Comparison of ENCODE assay signal across 13 cellular contexts in the genomic region with DNA sequence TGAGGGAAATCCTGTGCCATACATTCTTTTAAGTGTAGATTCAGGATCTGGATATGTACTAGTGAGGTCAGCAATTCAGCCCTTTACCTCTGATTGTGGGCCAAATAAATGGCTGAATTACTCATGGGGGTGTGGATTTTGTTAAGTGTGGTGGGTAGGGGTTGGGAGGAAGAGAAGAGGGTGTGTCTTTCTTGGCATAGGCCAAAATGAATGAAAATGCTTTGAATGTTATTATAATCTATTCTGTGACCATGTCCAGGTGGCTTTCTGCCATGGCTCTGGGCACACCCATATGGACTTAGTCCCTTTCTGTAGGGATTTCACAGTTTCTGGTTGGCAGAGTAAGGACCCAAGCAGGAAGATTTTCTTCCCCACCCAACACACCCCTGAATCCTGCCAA.
DNase-seq lines count a peak whose midpoint lies in the region; ATAC-seq and TF ChIP-seq lines count a peak whose summit lies in the region.
"Had no signal": no experiment of that assay in that cellular context is flagged by ENCODE, and none has a peak within 500 bp of the region (broad histone marks: within the 10 kb centered on the region; RNA-seq: fewer than 3 reads in every experiment).

No MANE protein-coding gene starts in this region.

- no peak overlapping the region for H3K4me3 ChIP-seq in PC-3 (ENCODE audit: low read length)
- no peak overlapping the region for H3K4me3 ChIP-seq in mucosa of rectum (ENCODE audit: low read length in 2 of 2)
- H3K4me3 ChIP-seq in endodermal cell (ENCODE audit: low read length), result no peak overlapping the region

- peaks cover 3% of the 10 kb centered on the region for H3K4me1 Mint-ChIP-seq in endodermal cell
- H3K4me1 Mint-ChIP-seq: activated CD4-positive, alpha-beta T cell treated with anti-CD3 and anti-CD28 coated beads, Interleukin-2, amount 10 ng/mL, durations not matched to agents 24 days and 14 days; activated naive CD8-positive, alpha-beta T cell treated with anti-CD3 and anti-CD28 coated beads, Interleukin-2, amount 10 ng/mL, durations not matched to agents 7 days and 5 days had no signal

- DNase-seq in A172 (ENCODE audit: low spot score) (peak; percentile 61), PC-3 (peak; percentile 82), endodermal cell (no peak), Kasumi-1 (lab: John Stamatoyannopoulos, UW) (no peak), DMS 273 treated with DMSO at 0.1 percent for 48 hours (lab: John Stamatoyannopoulos, UW) (no peak), NCI-H2171 (lab: John Stamatoyannopoulos, UW) (no peak)
- DNase-seq: activated CD4-positive, alpha-beta T cell treated with anti-CD3 and anti-CD28 coated beads, Interleukin-2, amount 10 ng/mL, durations not matched to agents 24 days and 14 days; activated naive CD8-positive, alpha-beta T cell treated with anti-CD3 and anti-CD28 coated beads, Interleukin-2, amount 10 ng/mL, durations not matched to agents 7 days and 5 days; foreskin melanocyte; stimulated activated CD4-positive, alpha-beta T cell treated with anti-CD3 and anti-CD28 coated beads, Interleukin-2, amount 100 ng/mL, for 24 hours; substantia nigra had no signal

- POLR2A ChIA-PET in PC-3 (lab: Charles Lee; ENCODE audit: unreplicated experiment), result no interaction called here

- H4K20me1 ChIP-seq in PC-3 (ENCODE audit: low read length), result no peaks in the 10 kb centered on the region

- no peaks in the 10 kb centered on the region for H3K79me2 ChIP-seq in PC-3 (ENCODE audit: low read length)

- H3K27ac ChIP-seq in PC-3 (ENCODE audit: low read length), result peak overlapping the region; percentile 68
- H3K27ac ChIP-seq in mucosa of rectum (ENCODE audit: low read depth in 2 of 2, low read length in 2 of 2), result peak overlapping the region; percentile 76 to 89
- no peak overlapping the region for H3K27ac ChIP-seq in endodermal cell (ENCODE audit: low read depth, low read length)

- no peak overlapping the region for H3K4me3 Mint-ChIP-seq in endodermal cell
- H3K4me3 Mint-ChIP-seq: activated CD4-positive, alpha-beta T cell treated with anti-CD3 and anti-CD28 coated beads, Interleukin-2, amount 10 ng/mL, durations not matched to agents 24 days and 14 days; activated naive CD8-positive, alpha-beta T cell treated with anti-CD3 and anti-CD28 coated beads, Interleukin-2, amount 10 ng/mL, durations not matched to agents 7 days and 5 days had no signal

- peak overlapping the region; percentile 35; the same call in 1 of the 2 replicates for H3K4me2 ChIP-seq in PC-3 (ENCODE audit: low read length)

- H3F3A ChIP-seq in PC-3 (ENCODE audit: low read length, unreplicated experiment), result no peaks in the 10 kb centered on the region

- no peaks in the 10 kb centered on the region for H3K9me2 ChIP-seq in PC-3 (replicated peaks; ENCODE audit: low read length)

- H3K27ac Mint-ChIP-seq in endodermal cell, result no peak overlapping the region
- H3K27ac Mint-ChIP-seq: activated CD4-positive, alpha-beta T cell treated with anti-CD3 and anti-CD28 coated beads, Interleukin-2, amount 10 ng/mL, durations not matched to agents 24 days and 14 days; activated naive CD8-positive, alpha-beta T cell treated with anti-CD3 and anti-CD28 coated beads, Interleukin-2, amount 10 ng/mL, durations not matched to agents 7 days and 5 days had no signal

- H3K9me3 ChIP-seq in PC-3 (ENCODE audit: low read length) (no peaks in the 10 kb centered on the region), mucosa of rectum (ENCODE audit: control insufficient read depth in 2 of 2, low read length in 2 of 2) (no peaks in the 10 kb centered on the region), endodermal cell (ENCODE audit: control insufficient read depth, low read length) (no peaks in the 10 kb centered on the region)

- CTCF ChIA-PET in PC-3 (lab: Charles Lee), result no interaction called here

- peaks cover 81% of the 10 kb centered on the region for H3K27me3 Mint-ChIP-seq in endodermal cell (ENCODE audit: insufficient read depth)

- no peaks in the 10 kb centered on the region for H3K36me3 Mint-ChIP-seq in endodermal cell (ENCODE audit: low read depth)
- H3K36me3 Mint-ChIP-seq: activated naive CD8-positive, alpha-beta T cell treated with anti-CD3 and anti-CD28 coated beads, Interleukin-2, amount 10 ng/mL, durations not matched to agents 7 days and 5 days had no signal

- no peak for TF ChIP-seq CTCF in PC-3 (conservative IDR thresholded peaks at IDR 0.05; ENCODE audit: low read depth, low read length)
- TF ChIP-seq CTCF in endodermal cell (conservative IDR thresholded peaks at IDR 0.05), result no peak

- no peaks in the 10 kb centered on the region for H3K9me3 Mint-ChIP-seq in endodermal cell
- H3K9me3 Mint-ChIP-seq: activated CD4-positive, alpha-beta T cell treated with anti-CD3 and anti-CD28 coated beads, Interleukin-2, amount 10 ng/mL, durations not matched to agents 24 days and 14 days; activated naive CD8-positive, alpha-beta T cell treated with anti-CD3 and anti-CD28 coated beads, Interleukin-2, amount 10 ng/mL, durations not matched to agents 7 days and 5 days had no signal

- H3K4me1 ChIP-seq in PC-3 (ENCODE audit: insufficient read depth, low read length) (peaks cover 25% of the 10 kb centered on the region), mucosa of rectum (ENCODE audit: control insufficient read depth in 2 of 2, insufficient read depth in 2 of 2, low read length in 2 of 2) (peaks cover 12 to 29% of the 10 kb centered on the region in 2 donors), endodermal cell (ENCODE audit: control insufficient read depth, insufficient read depth, low read length) (no peaks in the 10 kb centered on the region)

- no TSS peak for BruUV-seq in PC-3 (replicated peaks; lab: Mats Ljungman, UMichigan)

- intact Hi-C loops in PC-3 (cut with micrococcal nuclease), result no loop called here

- H3K9ac ChIP-seq in PC-3 (ENCODE audit: low read length) (no peak overlapping the region), mucosa of rectum (ENCODE audit: low read depth in 1 of 2, low read length in 2 of 2) (no peak overlapping the region), endodermal cell (ENCODE audit: extremely low read depth, low read length, poor library complexity, severe bottlenecking) (no peak overlapping the region)

- H2AFZ ChIP-seq in PC-3 (ENCODE audit: low read length), result no peak overlapping the region

- ATAC-seq in PC-3 (peak; percentile 84), esophagus mucosa (peak; percentile 93)

- H3K27me3 ChIP-seq in PC-3 (ENCODE audit: low read length), result no peaks in the 10 kb centered on the region
- no peaks in the 10 kb centered on the region for H3K27me3 ChIP-seq in mucosa of rectum (ENCODE audit: control insufficient read depth in 2 of 2, insufficient read depth in 2 of 2, low read length in 2 of 2)
- peaks cover 51% of the 10 kb centered on the region for H3K27me3 ChIP-seq in endodermal cell (ENCODE audit: control insufficient read depth, insufficient read depth, low read length, poor library complexity, severe bottlenecking)

- no peaks in the 10 kb centered on the region for H3K36me3 ChIP-seq in PC-3 (ENCODE audit: low read depth, low read length)
- peaks cover 0 to 2% of the 10 kb centered on the region in 2 donors for H3K36me3 ChIP-seq in mucosa of rectum (ENCODE audit: control insufficient read depth in 2 of 2, insufficient read depth in 2 of 2, low read length in 2 of 2)
- no peaks in the 10 kb centered on the region for H3K36me3 ChIP-seq in endodermal cell (ENCODE audit: control insufficient read depth, insufficient read depth, low read length)

Comparison
In these comparisons a context has a peak if more than half of its experiments do, and no peak if none do; other contexts are left out.
1. DNase-seq: peak in A172 (single experiment) and PC-3 (single experiment); none in endodermal cell (single experiment), Kasumi-1 (0 of 2), DMS 273 treated with DMSO at 0.1 percent for 48 hours (single experiment) and NCI-H2171 (single experiment).